In the genomic region with DNA sequence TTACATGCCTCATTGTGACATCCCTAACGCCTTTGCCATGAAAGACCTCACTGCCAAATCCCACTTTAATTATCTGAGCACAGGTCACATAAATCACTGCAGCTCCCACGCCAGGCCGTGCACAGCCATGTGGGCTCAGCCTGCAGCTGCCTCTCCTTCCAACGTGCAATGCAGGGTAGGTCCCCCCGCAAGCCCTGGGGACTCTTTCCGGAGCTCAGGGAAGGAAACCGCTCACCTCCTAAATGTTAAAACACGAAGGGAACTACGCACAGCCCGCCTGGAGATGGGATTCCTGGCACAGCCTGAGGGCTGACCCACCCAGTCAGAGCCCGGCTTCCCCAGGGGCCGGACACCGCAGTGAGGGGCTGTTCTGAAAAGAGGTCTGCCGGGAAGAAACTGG, we compare ENCODE assay signal across 9 cellular contexts.
DNase-seq lines count a peak whose midpoint lies in the region; ATAC-seq lines count a peak whose summit lies in the region.
"Had no signal": no experiment of that assay in that cellular context is flagged by ENCODE, and none has a peak within 500 bp of the region (broad histone marks: within the 10 kb centered on the region; RNA-seq: fewer than 3 reads in every experiment).

No MANE protein-coding gene starts in this region.

- H3K27ac ChIP-seq in layer of hippocampus (ENCODE audit: low read depth, low read length) (peak overlapping the region; percentile 93), temporal lobe (ENCODE audit: low read depth, low read length) (peak overlapping the region; percentile 82)
- H3K27ac ChIP-seq: thoracic aorta had no signal

- H3K9me3 Mint-ChIP-seq in activated naive CD4-positive, alpha-beta T cell treated with anti-CD3 and anti-CD28 coated beads, Interleukin-2, amount 50 U/mL, for 24 hours, result no peaks in the 10 kb centered on the region
- no peaks in the 10 kb centered on the region for H3K9me3 Mint-ChIP-seq in activated T-helper 17 cell treated with anti-CD3 and anti-CD28 coated beads, Interleukin-2, amount 50 U/mL, for 72 hours

- no peak for ATAC-seq in activated T-helper 17 cell treated with anti-CD3 and anti-CD28 coated beads, Interleukin-2, amount 50 U/mL, for 72 hours (replicated peaks)
- no peak for ATAC-seq in HG02938 (IDR thresholded peaks at IDR 0.05; ENCODE audit: unreplicated experiment)

- H3K4me1 Mint-ChIP-seq in activated naive CD4-positive, alpha-beta T cell treated with anti-CD3 and anti-CD28 coated beads, Interleukin-2, amount 50 U/mL, for 24 hours, result peaks cover 34% of the 10 kb centered on the region
- H3K4me1 Mint-ChIP-seq in activated T-helper 17 cell treated with anti-CD3 and anti-CD28 coated beads, Interleukin-2, amount 50 U/mL, for 72 hours, result peaks cover 10% of the 10 kb centered on the region

- no peak for DNase-seq in activated naive CD4-positive, alpha-beta T cell (lab: John Stamatoyannopoulos, UW)
- no peak for DNase-seq in NCI-H526 treated with DMSO at 0.1 percent for 48 hours (lab: John Stamatoyannopoulos, UW)
- no peak for DNase-seq in NOMO-1 (lab: John Stamatoyannopoulos, UW; ENCODE audit: unreplicated experiment in 2 of 2)

- H3K27me3 Mint-ChIP-seq in activated naive CD4-positive, alpha-beta T cell treated with anti-CD3 and anti-CD28 coated beads, Interleukin-2, amount 50 U/mL, for 24 hours, result no peaks in the 10 kb centered on the region
- no peaks in the 10 kb centered on the region for H3K27me3 Mint-ChIP-seq in activated T-helper 17 cell treated with anti-CD3 and anti-CD28 coated beads, Interleukin-2, amount 50 U/mL, for 72 hours

- no peaks in the 10 kb centered on the region for H3K27me3 ChIP-seq in layer of hippocampus (ENCODE audit: control insufficient read depth, insufficient read depth, low read length)

- H3K4me3 Mint-ChIP-seq in activated naive CD4-positive, alpha-beta T cell treated with anti-CD3 and anti-CD28 coated beads, Interleukin-2, amount 50 U/mL, for 24 hours, result peak overlapping the region; percentile 8
- no peak overlapping the region for H3K4me3 Mint-ChIP-seq in activated T-helper 17 cell treated with anti-CD3 and anti-CD28 coated beads, Interleukin-2, amount 50 U/mL, for 72 hours

- peak overlapping the region; percentile 21 for H3K27ac Mint-ChIP-seq in activated naive CD4-positive, alpha-beta T cell treated with anti-CD3 and anti-CD28 coated beads, Interleukin-2, amount 50 U/mL, for 24 hours
- H3K27ac Mint-ChIP-seq in activated T-helper 17 cell treated with anti-CD3 and anti-CD28 coated beads, Interleukin-2, amount 50 U/mL, for 72 hours, result peak overlapping the region; percentile 17

- peaks cover 2% of the 10 kb centered on the region for H3K36me3 Mint-ChIP-seq in activated naive CD4-positive, alpha-beta T cell treated with anti-CD3 and anti-CD28 coated beads, Interleukin-2, amount 50 U/mL, for 24 hours
- no peaks in the 10 kb centered on the region for H3K36me3 Mint-ChIP-seq in activated T-helper 17 cell treated with anti-CD3 and anti-CD28 coated beads, Interleukin-2, amount 50 U/mL, for 72 hours (ENCODE audit: low read depth)
